In the genomic region with DNA sequence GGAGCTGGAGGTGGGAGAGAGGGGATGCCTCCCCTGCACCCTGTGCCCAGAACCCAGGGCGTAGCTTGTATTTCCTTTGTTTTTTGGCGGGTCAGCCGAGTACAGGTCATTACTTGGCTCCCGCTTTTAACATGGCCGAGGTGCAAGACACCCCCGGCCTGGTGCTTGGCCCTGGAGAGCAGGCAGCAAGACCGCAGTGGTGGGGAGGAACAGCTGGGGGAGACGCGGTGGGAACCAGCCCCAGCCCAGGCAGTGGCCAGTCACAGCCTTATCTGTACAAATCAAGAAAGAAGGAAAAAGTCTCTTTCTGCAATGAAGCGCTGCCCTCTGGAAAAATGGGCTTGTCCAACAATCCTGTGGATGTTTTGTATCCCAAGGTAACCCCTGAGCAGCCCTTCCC, we compare ENCODE assay signal across 18 cellular contexts.
"Had no signal": no experiment of that assay in that cellular context is flagged by ENCODE, and none has a peak within 500 bp of the region (broad histone marks: within the 10 kb centered on the region; RNA-seq: fewer than 3 reads in every experiment).

No MANE protein-coding gene starts in this region.

- H3K9me3 Mint-ChIP-seq: dendritic cell treated with granulocyte-macrophage colony-stimulating factor and Interleukin-4, amounts not matched to agents 40 ng/mL and 50 ng/mL, for 4 days; naive B cell; type B pancreatic cell had no signal

- FAIRE-seq: colon, urothelium cell line had no signal

- H3K27me3 Mint-ChIP-seq: dendritic cell treated with granulocyte-macrophage colony-stimulating factor and Interleukin-4, amounts not matched to agents 40 ng/mL and 50 ng/mL, for 4 days; naive B cell; type B pancreatic cell had no signal

- DNase-seq: esophagus squamous epithelium; foreskin fibroblast; glutamatergic neuron; left colon; left ventricle myocardium superior; mesendoderm; naive B cell; posterior cingulate gyrus; sigmoid colon; stimulated activated CD4-positive, alpha-beta T cell treated with anti-CD3 and anti-CD28 coated beads, Interleukin-2, amount 100 ng/mL, for 24 hours; stimulated activated CD4-positive, alpha-beta T cell treated with anti-CD3 and anti-CD28 coated beads, Interleukin-4, amount 100 ng/mL, for 4 hours; stimulated activated naive CD4-positive, alpha-beta T cell treated with Interleukin-2 at 50 U/mL for 16 hours; thyroid gland had no signal

- H3K36me3 Mint-ChIP-seq: type B pancreatic cell had no signal

- ATAC-seq: gastroesophageal sphincter, left colon, left ventricle myocardium superior had no signal

- H3K27ac Mint-ChIP-seq: type B pancreatic cell had no signal

- H3K4me3 Mint-ChIP-seq: dendritic cell treated with granulocyte-macrophage colony-stimulating factor and Interleukin-4, amounts not matched to agents 40 ng/mL and 50 ng/mL, for 4 days; type B pancreatic cell had no signal
